ENCODE assay signal across 15 cellular contexts in genomic region chr3:55660642-55661041, GRCh38.
DNase-seq lines count a peak whose midpoint lies in the region; ATAC-seq and TF ChIP-seq lines count a peak whose summit lies in the region.
"Had no signal": no experiment of that assay in that cellular context is flagged by ENCODE, and none has a peak within 500 bp of the region (broad histone marks: within the 10 kb centered on the region; RNA-seq: fewer than 3 reads in every experiment).

No MANE protein-coding gene starts in this region.

- H4K20me1 ChIP-seq in OCI-LY7 (ENCODE audit: insufficient read depth, low read length), result no peaks in the 10 kb centered on the region

- H3K9me3 ChIP-seq in OCI-LY7 (ENCODE audit: low read length) (no peaks in the 10 kb centered on the region), mucosa of descending colon (no peaks in the 10 kb centered on the region)

- POLR2A ChIA-PET in OCI-LY7 (lab: Charles Lee), result interaction anchor here (0.7 to 0.8 kb wide), 2 partner anchors 9 to 588 kb away, joined by 3 read pairs; no protein-coding TSS in a partner anchor

- H3K4me1 ChIP-seq in OCI-LY7 (ENCODE audit: insufficient read depth, low read length, poor library complexity, severe bottlenecking) (peaks cover 24% of the 10 kb centered on the region), mucosa of descending colon (ENCODE audit: low read depth) (no peaks in the 10 kb centered on the region), foreskin keratinocyte (peaks cover 18% of the 10 kb centered on the region)

- no peaks in the 10 kb centered on the region for H3K9me2 ChIP-seq in OCI-LY7 (ENCODE audit: insufficient read depth, low read length)

- H3K4me2 ChIP-seq in OCI-LY7 (ENCODE audit: low read length), result no peak overlapping the region

- no peak overlapping the region for H3K27ac ChIP-seq in OCI-LY7 (ENCODE audit: low read depth, low read length, poor library complexity, severe bottlenecking)
- no peak overlapping the region for H3K27ac ChIP-seq in foreskin keratinocyte
- H3K27ac ChIP-seq: GM23248 had no signal

- ATAC-seq in HG03439 (IDR thresholded peaks at IDR 0.05; ENCODE audit: unreplicated experiment) (peak; percentile 22), mucosa of descending colon (peak; percentile 22), foreskin keratinocyte (no peak)

- TF ChIP-seq CTCF in OCI-LY7 (conservative IDR thresholded peaks at IDR 0.05; ENCODE audit: low read length) (no peak), mucosa of descending colon (IDR thresholded peaks at IDR 0.05) (no peak), foreskin keratinocyte (conservative IDR thresholded peaks at IDR 0.05) (no peak)

- H3K79me2 ChIP-seq in OCI-LY7 (ENCODE audit: insufficient read depth, low read depth, low read length), result no peaks in the 10 kb centered on the region

- H3K4me3 ChIP-seq in OCI-LY7 (ENCODE audit: low read depth, low read length, poor library complexity, severe bottlenecking), result no peak overlapping the region
- H3K4me3 ChIP-seq in mucosa of descending colon, result no peak overlapping the region
- H3K4me3 ChIP-seq: GM23248 had no signal

- intact Hi-C loops in OCI-LY7 (cut with micrococcal nuclease; ENCODE audit: unreplicated experiment), result no loop called here
- intact Hi-C loops in mucosa of descending colon (cut with DNase I, micrococcal nuclease), result no loop called here

- CTCF ChIA-PET in OCI-LY7 (lab: Charles Lee; ENCODE audit: unreplicated experiment), result no interaction called here

- no TSS peak for BruUV-seq in OCI-LY7 (replicated peaks; lab: Mats Ljungman, UMichigan)

- H3K36me3 ChIP-seq in OCI-LY7 (ENCODE audit: insufficient read depth, low read length) (no peaks in the 10 kb centered on the region), mucosa of descending colon (ENCODE audit: low read depth) (no peaks in the 10 kb centered on the region)

- no peak for DNase-seq in OCI-LY7 (ENCODE audit: low spot score)
- DNase-seq in mucosa of descending colon, result no peak
- no peak for DNase-seq in cortex of kidney (lab: John Stamatoyannopoulos, UW)
- DNase-seq in foreskin keratinocyte, result no peak
- DNase-seq in activated CD8-positive, alpha-beta memory T cell treated with anti-CD3 and anti-CD28 coated beads, Interleukin-2, amount 50 U/mL, for 48 hours, result no peak
- DNase-seq: Calu3; CD4-positive, alpha-beta memory T cell; COR-L47; DMS53; DMS79 treated with DMSO at 0.1 percent for 48 hours; GF-D8; GM23248; H7; HCEC 1CT had no signal

- H3K27me3 ChIP-seq in foreskin keratinocyte, result no peaks in the 10 kb centered on the region

- H2AFZ ChIP-seq in OCI-LY7 (ENCODE audit: low read length), result peak overlapping the region; percentile 52; the same call in 1 of the 2 replicates
- H2AFZ ChIP-seq: GM23248 had no signal
